In genomic region chr17:81053043-81053970, GRCh38 we compare ENCODE assay signal across 14 cellular contexts. TPM values are rescaled to one million over a fixed set of nuclear protein-coding genes. Genes with fewer than 3 reads are reported as not detected.
DNase-seq lines count a peak whose midpoint lies in the region; ATAC-seq, FAIRE-seq and TF ChIP-seq lines count a peak whose summit lies in the region.
"Had no signal": no experiment of that assay in that cellular context is flagged by ENCODE, and none has a peak within 500 bp of the region (broad histone marks: within the 10 kb centered on the region; RNA-seq: fewer than 3 reads in every experiment).

No MANE protein-coding gene starts in this region.

- H4K91ac ChIP-seq in neuronal stem cell (ENCODE audit: low read depth, low read length, poor library complexity): no peak overlapping the region

- no peak for FAIRE-seq in HepG2 (lab: Jason Lieb, UNC)
- FAIRE-seq in D721Med (lab: Jason Lieb, UNC): no peak

- no peak overlapping the region for H3K18ac ChIP-seq in neuronal stem cell (ENCODE audit: low read length)

- CTCF ChIA-PET in HepG2 (lab: Yijun Ruan, JAX; ENCODE audit: low intra/inter-chr PET ratio, low total read pairs): no interaction called here

- TF ChIP-seq EP300 in HepG2 (IDR thresholded peaks at IDR 0.05; ENCODE audit: low read depth in 2 of 2, low read length in 2 of 2) (no peak), HepG2 (CRISPR knock-in tag; IDR thresholded peaks at IDR 0.05; ENCODE audit: borderline replicate concordance) (no peak)

- intact Hi-C loops in HepG2 (cut with micrococcal nuclease; ENCODE audit: unreplicated experiment) (no loop called here), right lobe of liver (cut with DNase I) (no loop called here), breast epithelium (cut with DNase I; ENCODE audit: low total_unique reads) (no loop called here)
- intact Hi-C loops in activated T-helper 2 cell treated with anti-CD3 and anti-CD28 coated beads, Interferon-gamma antibody, Interleukin-2, Interleukin-4, amounts not matched to agents 10 μg/mL and 5 μg/mL and 100 μg/mL, durations not matched to agents 14 hours and 24 hours and 36 hours (cut with micrococcal nuclease): no loop called here

- H3K27me3 Mint-ChIP-seq in activated T-helper 2 cell treated with anti-CD3 and anti-CD28 coated beads, Interferon-gamma antibody, Interleukin-2, Interleukin-4, amounts not matched to agents 10 μg/mL and 5 μg/mL and 100 μg/mL, durations not matched to agents 14 hours and 24 hours and 36 hours (ENCODE audit: low read depth): no peaks in the 10 kb centered on the region

- no peak for DNase-seq in HepG2 (ENCODE audit: low spot score)
- DNase-seq in right lobe of liver: no peak
- DNase-seq in breast epithelium (ENCODE audit: low spot score in 2 of 2): no peak
- no peak for DNase-seq in neuronal stem cell (ENCODE audit: low spot score)
- no peak for DNase-seq in activated CD4-positive, alpha-beta T cell treated with anti-CD3 and anti-CD28 coated beads for 1 hour
- DNase-seq in NCI-H1092 (lab: John Stamatoyannopoulos, UW): no peak
- no peak for DNase-seq in D721Med (ENCODE audit: insufficient read length, low spot score)
- no peak for DNase-seq in activated T-helper 2 cell treated with anti-CD3 and anti-CD28 coated beads, Interferon-gamma antibody, Interleukin-2, Interleukin-4, amounts not matched to agents 10 μg/mL and 5 μg/mL and 100 μg/mL, durations not matched to agents 14 hours and 24 hours and 36 hours (ENCODE audit: low spot score)
- DNase-seq: activated CD8-positive, alpha-beta memory T cell treated with anti-CD3 and anti-CD28 coated beads, Interleukin-2, amount 50 U/mL, for 4 hours; activated naive CD4-positive, alpha-beta T cell treated with anti-CD3 and anti-CD28 coated beads for 36 hours; MV-4-11; naive B cell; stimulated activated naive B cell treated with anti-CD40 and anti-IgM and Interleukin-4, amounts not matched to agents 10 μg/mL and 1 μg/mL and 100 μg/mL, for 72 hours had no signal

- no peak overlapping the region for H3K27ac Mint-ChIP-seq in activated T-helper 2 cell treated with anti-CD3 and anti-CD28 coated beads, Interferon-gamma antibody, Interleukin-2, Interleukin-4, amounts not matched to agents 10 μg/mL and 5 μg/mL and 100 μg/mL, durations not matched to agents 14 hours and 24 hours and 36 hours
- H3K27ac Mint-ChIP-seq: activated naive CD4-positive, alpha-beta T cell treated with anti-CD3 and anti-CD28 coated beads for 36 hours; stimulated activated naive B cell treated with anti-CD40 and anti-IgM and Interleukin-4, amounts not matched to agents 10 μg/mL and 1 μg/mL and 100 μg/mL, for 72 hours had no signal

- peak overlapping the region; percentile 27 for H3K4ac ChIP-seq in neuronal stem cell (ENCODE audit: low read length)

- no peaks in the 10 kb centered on the region for H3K9me3 Mint-ChIP-seq in activated T-helper 2 cell treated with anti-CD3 and anti-CD28 coated beads, Interferon-gamma antibody, Interleukin-2, Interleukin-4, amounts not matched to agents 10 μg/mL and 5 μg/mL and 100 μg/mL, durations not matched to agents 14 hours and 24 hours and 36 hours
- H3K9me3 Mint-ChIP-seq: activated naive CD4-positive, alpha-beta T cell treated with anti-CD3 and anti-CD28 coated beads for 36 hours; naive B cell; stimulated activated naive B cell treated with anti-CD40 and anti-IgM and Interleukin-4, amounts not matched to agents 10 μg/mL and 1 μg/mL and 100 μg/mL, for 72 hours had no signal

- no peaks in the 10 kb centered on the region for H3K36me3 Mint-ChIP-seq in activated T-helper 2 cell treated with anti-CD3 and anti-CD28 coated beads, Interferon-gamma antibody, Interleukin-2, Interleukin-4, amounts not matched to agents 10 μg/mL and 5 μg/mL and 100 μg/mL, durations not matched to agents 14 hours and 24 hours and 36 hours (ENCODE audit: low read depth)
- H3K36me3 Mint-ChIP-seq: naive B cell; stimulated activated naive B cell treated with anti-CD40 and anti-IgM and Interleukin-4, amounts not matched to agents 10 μg/mL and 1 μg/mL and 100 μg/mL, for 72 hours had no signal

- TF ChIP-seq POLR2A in HepG2 (IDR thresholded peaks at IDR 0.05; ENCODE audit: insufficient read depth in 1 of 2, low read depth in 2 of 2, low read length in 2 of 2): no peak
- no peak for TF ChIP-seq POLR2A in right lobe of liver (IDR thresholded peaks at IDR 0.05)
- no peak for TF ChIP-seq POLR2A in breast epithelium (IDR thresholded peaks at IDR 0.05)

- H3K9me3 ChIP-seq in HepG2 (ENCODE audit: low read length) (no peaks in the 10 kb centered on the region), right lobe of liver (no peaks in the 10 kb centered on the region), breast epithelium (no peaks in the 10 kb centered on the region), neuronal stem cell (replicated peaks in 1 of 2; ENCODE audit: control insufficient read depth in 2 of 2, insufficient read depth in 1 of 2, low read depth in 1 of 2, low read length in 2 of 2) (no peaks in the 10 kb centered on the region)

- no peak overlapping the region for H3K23ac ChIP-seq in neuronal stem cell (ENCODE audit: low read depth, low read length, poor library complexity)

- no peak overlapping the region for H2BK5ac ChIP-seq in neuronal stem cell (ENCODE audit: low read length)

- H3K79me1 ChIP-seq in neuronal stem cell (ENCODE audit: low read depth, low read length): peaks cover 29% of the 10 kb centered on the region

- 98% methylated on average over 37 of the region's 42 CpGs for WGBS in HepG2 (ENCODE audit: low lambda C conversion rate)
- WGBS in right lobe of liver (ENCODE audit: insufficient coverage, low coverage, low lambda C conversion rate, missing lambda C conversion rate): 79% methylated on average over 16 of the region's 42 CpGs
- WGBS in neuronal stem cell (ENCODE audit: extremely low coverage in 2 of 2, insufficient read length in 2 of 2, insufficient replicate concordance in 1 of 2), 2 donors: no CpG with 5 or more reads among the region's 42 CpGs

- H2BK12ac ChIP-seq in neuronal stem cell (ENCODE audit: low read length): no peak overlapping the region

- H2AK5ac ChIP-seq in neuronal stem cell (ENCODE audit: low read depth, low read length): no peak overlapping the region

- ATAC-seq in HepG2 (no peak), right lobe of liver (no peak)
- ATAC-seq: stimulated activated naive B cell treated with anti-CD40 and anti-IgM and Interleukin-4, amounts not matched to agents 10 μg/mL and 1 μg/mL and 100 μg/mL, for 72 hours had no signal

- H3K4me1 ChIP-seq in HepG2 (ENCODE audit: insufficient read depth, low read length) (peaks cover 10% of the 10 kb centered on the region), right lobe of liver (peaks cover 0 to 28% (median 9%) of the 10 kb centered on the region in 4 donors), breast epithelium (peaks cover 20 to 22% of the 10 kb centered on the region in 2 donors), neuronal stem cell (ENCODE audit: control insufficient read depth in 2 of 2, insufficient read depth in 1 of 2, low read depth in 1 of 2, low read length in 2 of 2) (peaks cover 12 to 15% of the 10 kb centered on the region in 2 donors)

- H3K4me3 ChIP-seq in HepG2 (replicated peaks in 1 of 3; ENCODE audit: insufficient read depth in 1 of 3, low read depth in 2 of 3, low read length in 3 of 3) (no peak overlapping the region), right lobe of liver (no peak overlapping the region), breast epithelium (no peak overlapping the region), neuronal stem cell (ENCODE audit: low read length in 2 of 2) (no peak overlapping the region)

- H3K36me3 ChIP-seq in HepG2 (replicated peaks in 1 of 2; ENCODE audit: control insufficient read depth in 1 of 2, insufficient read depth in 2 of 2, low read length in 2 of 2) (peaks cover 22 to 39% of the 10 kb centered on the region in 2 experiments; a peak in 4 of 5 replicates), right lobe of liver (peaks cover 0 to 7% (median 3%) of the 10 kb centered on the region in 4 donors), breast epithelium (no peaks in the 10 kb centered on the region), neuronal stem cell (replicated peaks in 1 of 2; ENCODE audit: control insufficient read depth in 2 of 2, insufficient read depth in 2 of 2, low read length in 2 of 2) (peaks cover 3 to 33% of the 10 kb centered on the region in 2 donors)

- H4K20me1 ChIP-seq in HepG2 (ENCODE audit: insufficient read depth, low read length): peaks cover 18% of the 10 kb centered on the region; the same call in 1 of the 2 replicates

- H3K79me2 ChIP-seq in HepG2 (ENCODE audit: insufficient read depth, low read length): peaks cover 24% of the 10 kb centered on the region

- H4K8ac ChIP-seq in neuronal stem cell (ENCODE audit: low read depth, low read length): no peak overlapping the region

- H2BK120ac ChIP-seq in neuronal stem cell (ENCODE audit: low read depth, low read length): no peak overlapping the region

- no peak overlapping the region for H3K4me2 ChIP-seq in HepG2 (ENCODE audit: low read depth, low read length)
- H3K4me2 ChIP-seq in neuronal stem cell (ENCODE audit: insufficient read depth, low read length, poor library complexity, severe bottlenecking): no peak overlapping the region

- no peak for TF ChIP-seq RAD21 in HepG2 (CRISPR knock-in tag; IDR thresholded peaks at IDR 0.05)

- no peaks in the 10 kb centered on the region for H3K27me3 ChIP-seq in HepG2 (ENCODE audit: control insufficient read depth in 1 of 2, insufficient read depth in 2 of 2, low read length in 2 of 2)
- no peaks in the 10 kb centered on the region for H3K27me3 ChIP-seq in right lobe of liver
- H3K27me3 ChIP-seq in breast epithelium: no peaks in the 10 kb centered on the region
- H3K27me3 ChIP-seq in neuronal stem cell (ENCODE audit: control insufficient read depth in 3 of 3, insufficient read depth in 3 of 3, low read depth in 1 of 3, low read length in 3 of 3): no peaks in the 10 kb centered on the region

- TF ChIP-seq CTCF in HepG2 (CRISPR knock-in tag; IDR thresholded peaks at IDR 0.05) (no peak), right lobe of liver (IDR thresholded peaks at IDR 0.05) (no peak), breast epithelium (IDR thresholded peaks at IDR 0.05) (no peak), D721Med (IDR thresholded peaks at IDR 0.05; ENCODE audit: insufficient read depth, missing control alignments) (no peak)

- POLR2A ChIA-PET in HepG2 (lab: Yijun Ruan, JAX): interaction anchor here (1.3 to 1.4 kb wide), 2 partner anchors 8 to 30 kb away, joined by 3 read pairs; no protein-coding TSS in a partner anchor

- H3K27ac ChIP-seq in HepG2 (ENCODE audit: extremely low read length, insufficient read depth, low read length) (no peak overlapping the region), right lobe of liver (no peak overlapping the region), breast epithelium (peak overlapping the region; percentile 80 to 92), neuronal stem cell (replicated peaks; ENCODE audit: low read length) (no peak overlapping the region)
- H3K27ac ChIP-seq: epithelial cell of prostate had no signal

- no peak overlapping the region for H3K14ac ChIP-seq in neuronal stem cell (ENCODE audit: low read length)

- no peak overlapping the region for H2BK15ac ChIP-seq in neuronal stem cell (ENCODE audit: low read length)

- BruUV-seq in HepG2 (replicated peaks; lab: Mats Ljungman, UMichigan): no TSS peak

- peaks cover 6% of the 10 kb centered on the region for H3K4me1 Mint-ChIP-seq in activated T-helper 2 cell treated with anti-CD3 and anti-CD28 coated beads, Interferon-gamma antibody, Interleukin-2, Interleukin-4, amounts not matched to agents 10 μg/mL and 5 μg/mL and 100 μg/mL, durations not matched to agents 14 hours and 24 hours and 36 hours (ENCODE audit: low read depth)

- in situ Hi-C loops in HepG2 (cut with HindIII; ENCODE audit: extremely low pct_ligation_motif_present, low pct_unique_long_range_greater_than_20kb): no loop called here

- H3K9ac ChIP-seq in HepG2 (ENCODE audit: insufficient read depth, low read depth, low read length): no peak overlapping the region
- no peak overlapping the region for H3K9ac ChIP-seq in neuronal stem cell (ENCODE audit: low read depth, low read length, poor library complexity)

- no peak overlapping the region for H3K4me3 Mint-ChIP-seq in activated T-helper 2 cell treated with anti-CD3 and anti-CD28 coated beads, Interferon-gamma antibody, Interleukin-2, Interleukin-4, amounts not matched to agents 10 μg/mL and 5 μg/mL and 100 μg/mL, durations not matched to agents 14 hours and 24 hours and 36 hours (ENCODE audit: low read depth)
- H3K4me3 Mint-ChIP-seq: activated naive CD4-positive, alpha-beta T cell treated with anti-CD3 and anti-CD28 coated beads for 36 hours; naive B cell; stimulated activated naive B cell treated with anti-CD40 and anti-IgM and Interleukin-4, amounts not matched to agents 10 μg/mL and 1 μg/mL and 100 μg/mL, for 72 hours had no signal

- H2AFZ ChIP-seq in HepG2 (ENCODE audit: low read length) (no peak overlapping the region), neuronal stem cell (ENCODE audit: low read length) (no peak overlapping the region)

RNA-seq across cellular contexts. Expression of gene BAIAP2, which starts 18.4 kb away (rescaled TPM):
- total RNA-seq in HepG2 (2016; rRNA removed; fragmentation: Illumina TruSeq; extraction: Trizol) (16.3 and 22.5 TPM in 2 replicates), right lobe of liver (100 to 1,000 TPM in 1 of 6 experiments, 10 to 100 TPM in 5; 46.6 to 139 (median 63.3) TPM), breast epithelium (10 to 100 TPM; 21.0 to 47.0 (median 37.6) TPM)
- total RNA-seq in HepG2 (2016; cell fraction: cytosol; rRNA removed; fragmentation: Illumina TruSeq; extraction: Trizol; ENCODE audit: low read depth): 8.5 and 9.9 TPM in 2 replicates
- total RNA-seq in HepG2 (2016; cell fraction: insoluble cytoplasmic fraction; rRNA removed; fragmentation: Illumina TruSeq; extraction: Trizol): 15.1 and 19.9 TPM in 2 replicates
- 11.6 and 11.8 TPM in 2 replicates for total RNA-seq in HepG2 (2016; cell fraction: membrane; rRNA removed; fragmentation: Illumina TruSeq; extraction: Trizol)
- total RNA-seq in HepG2 (2016; cell fraction: nucleus; rRNA removed; fragmentation: Illumina TruSeq; extraction: Trizol): 15.9 and 21.1 TPM in 2 replicates
- polyA plus RNA-seq in HepG2 (2011; rRNA removed): 24.0 and 29.8 TPM in 2 replicates
- 14.8 and 22.5 TPM in 2 replicates for polyA plus RNA-seq in HepG2 (2011; cell fraction: cytosol; rRNA removed)
- 101 and 122 TPM in 2 replicates for polyA plus RNA-seq in HepG2 (2011; cell fraction: nucleus; rRNA removed)
- 34.4 and 34.9 TPM in 2 replicates for polyA plus RNA-seq in HepG2 (2012)
- polyA plus RNA-seq in HepG2 (2016; cell fraction: cytosol; fragmentation: Illumina TruSeq; extraction: Trizol; ENCODE audit: low read depth): 3.9 and 4.4 TPM in 2 replicates
- 14.7 and 22.4 TPM in 2 replicates for polyA plus RNA-seq in HepG2 (2016; cell fraction: insoluble cytoplasmic fraction; fragmentation: Illumina TruSeq; extraction: Trizol; ENCODE audit: low read depth)
- 6.8 and 8.2 TPM in 2 replicates for polyA plus RNA-seq in HepG2 (2016; cell fraction: membrane; fragmentation: Illumina TruSeq; extraction: Trizol; ENCODE audit: low read depth)
- 38.9 and 40.0 TPM in 2 replicates for polyA plus RNA-seq in HepG2 (2016; cell fraction: nucleus; fragmentation: Illumina TruSeq; extraction: Trizol; ENCODE audit: insufficient read depth, low read depth)
- polyA minus RNA-seq in HepG2 (2011; rRNA and poly(A)+ RNA removed; ENCODE audit: low replicate concordance): 6.9 and 34.6 TPM in 2 replicates
- polyA minus RNA-seq in HepG2 (2011; cell fraction: cytosol; rRNA and poly(A)+ RNA removed): 19.5 and 20.5 TPM in 2 replicates
- polyA minus RNA-seq in HepG2 (2011; cell fraction: nucleus; rRNA and poly(A)+ RNA removed): 51.2 and 56.7 TPM in 2 replicates
- 30.9 TPM for polyA plus RNA-seq in neuronal stem cell (2013, experiment 1 of 2)
- 31.6 TPM for polyA plus RNA-seq in neuronal stem cell (2013, experiment 2 of 2)
- 5.3 TPM in 2 replicates for total RNA-seq in activated T-helper 2 cell treated with anti-CD3 and anti-CD28 coated beads, Interferon-gamma antibody, Interleukin-2, Interleukin-4, amounts not matched to agents 10 μg/mL and 5 μg/mL and 100 μg/mL, durations not matched to agents 14 hours and 24 hours and 36 hours

Comparison
In these comparisons a context has a peak if more than half of its experiments do, and no peak if none do; other contexts are left out.
1. H3K27ac ChIP-seq: peak in breast epithelium (2 of 2); none in HepG2 (single experiment), right lobe of liver (0 of 3) and neuronal stem cell (single experiment).